In the genomic region with DNA sequence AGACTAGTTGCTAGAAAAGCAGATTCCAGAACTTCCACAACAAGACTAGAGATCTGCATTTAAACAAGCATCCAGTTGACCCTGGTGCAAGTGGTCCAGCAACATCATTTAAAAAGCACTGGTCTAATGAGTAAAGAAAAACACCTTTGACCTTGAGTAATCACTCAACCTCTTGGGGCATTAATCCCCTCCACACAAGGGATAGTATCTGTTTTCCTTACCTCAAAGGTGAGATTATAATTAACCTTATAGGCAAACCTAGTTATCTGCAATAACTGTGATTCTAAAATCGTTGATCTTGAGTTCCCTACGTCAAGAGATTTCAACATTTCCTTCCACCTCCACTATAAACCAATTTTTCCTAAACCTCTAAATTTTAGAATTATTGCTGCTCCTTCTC, we compare ENCODE assay signal across 8 cellular contexts. TPM values are rescaled to one million over a fixed set of nuclear protein-coding genes. Genes with fewer than 3 reads are reported as not detected.
A peak's percentile ranks its signal among the peaks of the same experiment; 100 is the strongest.
DNase-seq lines count a peak whose midpoint lies in the region; ATAC-seq and TF ChIP-seq lines count a peak whose summit lies in the region.

No MANE protein-coding gene starts in this region.

- no peak overlapping the region for H3K4ac ChIP-seq in mesendoderm (ENCODE audit: low read depth, low read length)

- H4K5ac ChIP-seq in mesendoderm (ENCODE audit: low read length): no peak overlapping the region

- TF ChIP-seq POLR2A in heart left ventricle (IDR thresholded peaks at IDR 0.05): no peak
- TF ChIP-seq POLR2A in vagina (IDR thresholded peaks at IDR 0.05): no peak

- peaks cover 24% of the 10 kb centered on the region for H3K79me2 ChIP-seq in mesendoderm (ENCODE audit: control insufficient read depth, insufficient read depth, low read length)

- H3K56ac ChIP-seq in mesendoderm (ENCODE audit: low read length): peak overlapping the region; percentile 99

- peaks cover 43% of the 10 kb centered on the region for H3K4me1 Mint-ChIP-seq in brain

- peaks cover 6% of the 10 kb centered on the region for H3K79me1 ChIP-seq in mesendoderm (ENCODE audit: low read length)

- no peak overlapping the region for H3K18ac ChIP-seq in mesendoderm (ENCODE audit: low read length)

- H3K27me3 ChIP-seq in heart left ventricle: no peaks in the 10 kb centered on the region
- H3K27me3 ChIP-seq in mesendoderm (ENCODE audit: insufficient read depth, low read length, poor library complexity): no peaks in the 10 kb centered on the region
- H3K27me3 ChIP-seq in vagina: no peaks in the 10 kb centered on the region

- peak overlapping the region; percentile 79 for H3K4me2 ChIP-seq in mesendoderm (ENCODE audit: low read length)

- TF ChIP-seq CTCF in heart left ventricle (IDR thresholded peaks at IDR 0.05) (no peak), brain (conservative IDR thresholded peaks at IDR 0.05) (no peak), vagina (IDR thresholded peaks at IDR 0.05) (no peak)

- no peak overlapping the region for H2BK120ac ChIP-seq in mesendoderm (ENCODE audit: low read depth, low read length)

- CTCF ChIA-PET in HEK293T (lab: Yijun Ruan, JAX): no interaction called here

- H3K9ac ChIP-seq in mesendoderm (ENCODE audit: low read length): peak overlapping the region; percentile 98

- intact Hi-C loops in heart left ventricle (cut with DNase I) (no loop called here), left ventricle myocardium superior (cut with micrococcal nuclease) (no loop called here), vagina (cut with DNase I) (no loop called here)

- 0 to 1% (median 0%) methylated on average over 2 of the region's 2 CpGs for WGBS in heart left ventricle, 4 donors
- WGBS in mesendoderm (ENCODE audit: extremely low coverage, insufficient coverage, low lambda C conversion rate): 100% methylated on average over 2 of the region's 2 CpGs

- peaks cover 29% of the 10 kb centered on the region for H3K36me3 Mint-ChIP-seq in brain

- peak overlapping the region in 11 of 12 donors; percentile 84 to 96 (median 92) for H3K27ac ChIP-seq in heart left ventricle
- no peak overlapping the region for H3K27ac ChIP-seq in mesendoderm (ENCODE audit: low read depth, low read length)
- H3K27ac ChIP-seq in vagina: peak overlapping the region; percentile 90

- H3K9me3 ChIP-seq in heart left ventricle (no peaks in the 10 kb centered on the region), vagina (no peaks in the 10 kb centered on the region)

- H2BK5ac ChIP-seq in mesendoderm (ENCODE audit: low read length): no peak overlapping the region

- peak overlapping the region; percentile 52 to 91 (median 78) for H3K4me3 ChIP-seq in heart left ventricle
- H3K4me3 ChIP-seq in mesendoderm (ENCODE audit: low read length): peak overlapping the region; percentile 96
- peak overlapping the region; percentile 54 to 95 for H3K4me3 ChIP-seq in vagina

- H3K27me3 Mint-ChIP-seq in brain: peaks cover 11% of the 10 kb centered on the region

- H2AK5ac ChIP-seq in mesendoderm (ENCODE audit: low read length): no peak overlapping the region

- no peak overlapping the region for H3K23ac ChIP-seq in mesendoderm (ENCODE audit: low read length)

- no peak for DNase-seq in heart left ventricle
- DNase-seq in left ventricle myocardium superior: no peak
- no peak for DNase-seq in mesendoderm
- no peak for DNase-seq in vagina (ENCODE audit: extremely low spot score in 2 of 2)
- DNase-seq in HuH-7.5 (ENCODE audit: low spot score): no peak
- DNase-seq in HEK293T (ENCODE audit: extremely low spot score): no peak
- DNase-seq in NK-92 treated with Interleukin-12 subunit alpha and Interleukin-12 subunit beta, amount 100 ng/mL, for 24 hours (lab: John Stamatoyannopoulos, UW): no peak

- peak overlapping the region; percentile 94 to 99 (median 99) for H3K27ac Mint-ChIP-seq in brain

- H3K4me3 Mint-ChIP-seq in brain: peak overlapping the region; percentile 94 to 98 (median 96)

- H3K9me3 Mint-ChIP-seq in brain: no peaks in the 10 kb centered on the region

- ATAC-seq in heart left ventricle (no peak), left ventricle myocardium superior (no peak)

- peaks cover 7 to 39% (median 28%) of the 10 kb centered on the region in 12 donors for H3K4me1 ChIP-seq in heart left ventricle
- peaks cover 2% of the 10 kb centered on the region for H3K4me1 ChIP-seq in mesendoderm (ENCODE audit: control insufficient read depth, low read depth, low read length)
- peaks cover 41% of the 10 kb centered on the region for H3K4me1 ChIP-seq in vagina

- no peak overlapping the region for H2BK15ac ChIP-seq in mesendoderm (replicated peaks; ENCODE audit: low read depth)

- no peak overlapping the region for H4K8ac ChIP-seq in mesendoderm (ENCODE audit: low read depth, low read length)

- POLR2A ChIA-PET in HEK293T (lab: Yijun Ruan, JAX): interaction anchor here (3.4 kb wide), 1 partner anchor 13 kb away, joined by 42 read pairs; a partner anchor contains a TSS

- peaks cover 0 to 33% (median 22%) of the 10 kb centered on the region in 9 donors for H3K36me3 ChIP-seq in heart left ventricle
- H3K36me3 ChIP-seq in mesendoderm (ENCODE audit: control insufficient read depth, insufficient read depth, low read length): no peaks in the 10 kb centered on the region
- peaks cover 0 to 19% of the 10 kb centered on the region in 2 donors for H3K36me3 ChIP-seq in vagina

TF ChIP-seq in HEK293T, 16 proteins besides CTCF, POLR2A, EP300 and RAD21:
- no peak for TF ChIP-seq FOXA1 (IDR thresholded peaks at IDR 0.05)
- no peak for TF ChIP-seq NFRKB (IDR thresholded peaks at IDR 0.05)
- TF ChIP-seq FOXK2 (IDR thresholded peaks at IDR 0.05): no peak
- TF ChIP-seq FOXM1 (IDR thresholded peaks at IDR 0.05; ENCODE audit: borderline replicate concordance): no peak
- TF ChIP-seq L3MBTL2 (conservative IDR thresholded peaks at IDR 0.05): no peak
- no peak for TF ChIP-seq TARDBP (IDR thresholded peaks at IDR 0.05)
- TF ChIP-seq SUZ12 (IDR thresholded peaks at IDR 0.05): no peak
- TF ChIP-seq, protein P1, sequence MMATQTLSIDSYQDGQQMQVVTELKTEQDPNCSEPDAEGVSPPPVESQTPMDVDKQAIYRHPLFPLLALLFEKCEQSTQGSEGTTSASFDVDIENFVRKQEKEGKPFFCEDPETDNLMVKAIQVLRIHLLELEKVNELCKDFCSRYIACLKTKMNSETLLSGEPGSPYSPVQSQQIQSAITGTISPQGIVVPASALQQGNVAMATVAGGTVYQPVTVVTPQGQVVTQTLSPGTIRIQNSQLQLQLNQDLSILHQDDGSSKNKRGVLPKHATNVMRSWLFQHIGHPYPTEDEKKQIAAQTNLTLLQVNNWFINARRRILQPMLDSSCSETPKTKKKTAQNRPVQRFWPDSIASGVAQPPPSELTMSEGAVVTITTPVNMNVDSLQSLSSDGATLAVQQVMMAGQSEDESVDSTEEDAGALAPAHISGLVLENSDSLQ (IDR thresholded peaks at IDR 0.05): no peak
- TF ChIP-seq CTBP1 (IDR thresholded peaks at IDR 0.05; ENCODE audit: borderline replicate concordance): no peak
- TF ChIP-seq HDGF (IDR thresholded peaks at IDR 0.05; ENCODE audit: borderline replicate concordance): no peak
- no peak for TF ChIP-seq ELF4 (IDR thresholded peaks at IDR 0.05)
- no peak for TF ChIP-seq ZNF384 (IDR thresholded peaks at IDR 0.05)
- no peak for TF ChIP-seq SP1 (IDR thresholded peaks at IDR 0.05)
- no peak for TF ChIP-seq BHLHE40 (IDR thresholded peaks at IDR 0.05; ENCODE audit: borderline replicate concordance)

RNA-seq across cellular contexts. Expression of a gene that starts 1.1 kb away (rescaled TPM):
- 10 to 100 TPM; 21.8 to 55.6 (median 34.6) TPM for total RNA-seq in heart left ventricle
- polyA plus RNA-seq in heart left ventricle: 1 to 10 TPM; 4.7 to 9.3 TPM
- 27.3 TPM for total RNA-seq in left ventricle myocardium superior
- 9.5 TPM for polyA plus RNA-seq in brain (ENCODE audit: insufficient read depth, low read depth, low replicate concordance)
- 21.6 TPM for polyA plus RNA-seq in mesendoderm (2013, experiment 1 of 2)
- polyA plus RNA-seq in mesendoderm (2013, experiment 2 of 2): 20.8 TPM
- total RNA-seq in vagina: 45.7 TPM

RNA-seq across cellular contexts. Expression of a gene that starts 13.4 kb away (rescaled TPM):
- total RNA-seq in heart left ventricle: 1 to 10 TPM; 1.3 to 4.6 (median 2.6) TPM
- 1 to 10 TPM; 2.9 to 3.0 TPM for polyA plus RNA-seq in heart left ventricle
- total RNA-seq in left ventricle myocardium superior: 2.8 TPM
- 11.3 TPM for polyA plus RNA-seq in brain (ENCODE audit: insufficient read depth, low read depth, low replicate concordance)
- polyA plus RNA-seq in mesendoderm (2013, experiment 1 of 2): 19.5 TPM
- 21.2 TPM for polyA plus RNA-seq in mesendoderm (2013, experiment 2 of 2)
- 8.3 TPM for total RNA-seq in vagina
